Comparison of ENCODE assay signal across 8 cellular contexts in the genomic region with DNA sequence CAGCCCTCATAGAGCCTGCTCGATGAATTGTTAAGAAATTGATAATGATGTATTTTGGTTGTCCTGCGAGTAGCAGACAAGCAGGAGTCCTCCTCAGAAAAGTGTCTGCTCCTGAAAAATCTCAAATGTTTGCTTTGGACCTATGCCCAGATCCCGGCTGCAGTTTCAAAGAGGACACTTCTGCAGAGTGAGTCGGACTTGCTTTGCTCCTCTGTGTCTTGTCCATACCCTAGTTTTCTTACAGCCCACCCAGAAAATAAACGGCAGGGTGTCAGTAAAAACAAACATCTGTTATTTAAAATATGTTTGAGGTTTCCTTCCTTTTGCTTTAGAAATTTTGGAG. TPM values are rescaled to one million over a fixed set of nuclear protein-coding genes. Genes with fewer than 3 reads are reported as not detected.
A peak's percentile ranks its signal among the peaks of the same experiment; 100 is the strongest.
DNase-seq lines count a peak whose midpoint lies in the region.

No MANE protein-coding gene starts in this region.

- peak overlapping the region; percentile 72 for H4K91ac ChIP-seq in trophoblast cell (ENCODE audit: low read depth, low read length)

- peak overlapping the region; percentile 31 for H3K14ac ChIP-seq in trophoblast cell (ENCODE audit: low read length)

- WGBS in trophoblast cell (ENCODE audit: extremely low coverage, insufficient coverage, insufficient read length): no CpG with 5 or more reads among the region's 5 CpGs

- H3K79me2 ChIP-seq in trophoblast cell (ENCODE audit: control insufficient read depth, insufficient read depth, low read length, poor library complexity): peaks cover 18% of the 10 kb centered on the region

- peak overlapping the region; percentile 78 for H3K4me2 ChIP-seq in trophoblast cell (ENCODE audit: low read length)

- H3K18ac ChIP-seq in trophoblast cell (ENCODE audit: low read length): no peak overlapping the region

- in situ Hi-C loops in G401 (cut with HindIII; ENCODE audit: low sequenced_read_pairs): no loop called here

- H3K4me3 ChIP-seq in trophoblast cell (ENCODE audit: low read depth, low read length): no peak overlapping the region
- no peak overlapping the region for H3K4me3 ChIP-seq in H7 (ENCODE audit: insufficient read depth, low read depth, low read length)

- H3K9me3 ChIP-seq in trophoblast cell (ENCODE audit: insufficient read depth, low read depth, low read length): peaks cover 2% of the 10 kb centered on the region

- no peak overlapping the region for H4K8ac ChIP-seq in trophoblast cell (ENCODE audit: low read depth, low read length)

- peaks cover 23 to 32% of the 10 kb centered on the region in 2 experiments for H3K4me1 ChIP-seq in trophoblast cell (ENCODE audit: control insufficient read depth in 1 of 2, insufficient read depth in 2 of 2, low read length in 2 of 2)

- H3K27me3 ChIP-seq in trophoblast cell (ENCODE audit: insufficient read depth, low read length): no peaks in the 10 kb centered on the region
- no peaks in the 10 kb centered on the region for H3K27me3 ChIP-seq in H7 (ENCODE audit: control insufficient read depth, insufficient read depth, low read length)

- H3K4ac ChIP-seq in trophoblast cell (ENCODE audit: low read depth, low read length): no peak overlapping the region

- H3K36me3 ChIP-seq in trophoblast cell (ENCODE audit: control insufficient read depth in 1 of 2, insufficient read depth in 2 of 2, low read length in 2 of 2) (peaks cover 2% of the 10 kb centered on the region in 2 experiments), H7 (replicated peaks; ENCODE audit: control insufficient read depth, insufficient read depth, low read length) (no peaks in the 10 kb centered on the region)

- peak overlapping the region; percentile 62 for H2BK120ac ChIP-seq in trophoblast cell (ENCODE audit: insufficient read depth, low read length, poor library complexity)

- H3K27ac ChIP-seq in trophoblast cell (ENCODE audit: low read depth, low read length): peak overlapping the region; percentile 86

- H3K9ac ChIP-seq in trophoblast cell (ENCODE audit: low read length): no peak overlapping the region

- no peak overlapping the region for H3K23ac ChIP-seq in trophoblast cell (ENCODE audit: low read length)

- H2AK5ac ChIP-seq in trophoblast cell (ENCODE audit: low read length): no peak overlapping the region

- H3K79me1 ChIP-seq in trophoblast cell (ENCODE audit: low read length): peaks cover 44% of the 10 kb centered on the region

- H2AFZ ChIP-seq in trophoblast cell (ENCODE audit: insufficient read depth, low read length, poor library complexity): no peak overlapping the region

- H2BK12ac ChIP-seq in trophoblast cell (ENCODE audit: low read length): peak overlapping the region; percentile 45

- DNase-seq in DMS53 (lab: John Stamatoyannopoulos, UW): peak; percentile 83
- peak; percentile 71 for DNase-seq in NCI-H1105 treated with DMSO at 0.1 percent for 48 hours (lab: John Stamatoyannopoulos, UW)
- DNase-seq in dedifferentiated amniotic fluid mesenchymal stem cell (ENCODE audit: extremely low spot score): peak; percentile 49
- no peak for DNase-seq in trophoblast cell
- DNase-seq in G401 (ENCODE audit: low spot score): no peak
- DNase-seq in Ammon's horn (ENCODE audit: low spot score): no peak
- no peak for DNase-seq in NCI-H2107 (lab: John Stamatoyannopoulos, UW)
- DNase-seq in H7: no peak

- no peak overlapping the region for H4K12ac ChIP-seq in trophoblast cell (ENCODE audit: low read depth, low read length)

- peak overlapping the region; percentile 70 for H2BK5ac ChIP-seq in trophoblast cell (ENCODE audit: low read depth, low read length, poor library complexity)

RNA-seq across cellular contexts. Expression of gene S100A10, which starts 2.8 kb away (rescaled TPM):
- 1,216 and 1,221 TPM in 2 replicates for polyA plus RNA-seq in trophoblast cell (2013)
- total RNA-seq in G401 (2014; rRNA removed; shearing (Covaris generic)): not detected in 2 replicates
- total RNA-seq in H7 (2014; rRNA removed; shearing (Covaris generic)): 102 and 116 TPM in 2 replicates

RNA-seq across cellular contexts. Expression of gene S100A11, which starts 46.0 kb away (rescaled TPM):
- 4,655 and 4,754 TPM in 2 replicates for polyA plus RNA-seq in trophoblast cell (2013)
- total RNA-seq in G401 (2014; rRNA removed; shearing (Covaris generic)): not detected in 2 replicates
- 474 and 597 TPM in 2 replicates for total RNA-seq in H7 (2014; rRNA removed; shearing (Covaris generic))

Comparison
In these comparisons a context has a peak if more than half of its experiments do, and no peak if none do; other contexts are left out.
1. DNase-seq: peak in DMS53 (single experiment), NCI-H1105 treated with DMSO at 0.1 percent for 48 hours (single experiment) and dedifferentiated amniotic fluid mesenchymal stem cell (single experiment); none in trophoblast cell (0 of 2), G401 (single experiment), Ammon's horn (single experiment), NCI-H2107 (single experiment) and H7 (single experiment).
2. RNA of gene S100A10, which starts 2.8 kb away (total RNA-seq): 102 to 116 TPM in H7; not detected in G401; every median in the first group is over 100 times any median in the second.
3. RNA of gene S100A11, which starts 46.0 kb away (total RNA-seq): 474 to 597 TPM in H7; not detected in G401; every median in the first group is over 100 times any median in the second.